23 cellular contexts compared by ENCODE assay signal in the genomic region with DNA sequence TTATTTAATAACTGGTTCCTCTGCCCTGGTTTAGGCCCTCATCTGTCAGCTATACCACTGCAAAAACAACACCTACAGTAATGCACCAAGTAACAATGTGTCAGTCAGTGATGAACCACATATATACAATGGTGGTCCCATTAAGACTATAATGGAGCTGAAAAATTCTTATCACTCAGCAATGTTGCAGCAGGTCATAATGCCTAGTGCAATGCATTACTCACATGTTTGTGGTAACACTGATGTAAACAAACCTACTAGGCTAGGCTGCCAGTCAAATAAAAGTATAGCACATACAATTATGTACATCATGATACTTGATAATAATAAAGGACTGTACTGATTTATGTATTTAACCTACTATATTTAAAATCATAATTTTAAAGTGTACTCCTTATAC. TPM values are rescaled to one million over a fixed set of nuclear protein-coding genes. Genes with fewer than 3 reads are reported as not detected.
DNase-seq lines count a peak whose midpoint lies in the region; ATAC-seq and TF ChIP-seq lines count a peak whose summit lies in the region.
"Had no signal": no experiment of that assay in that cellular context is flagged by ENCODE, and none has a peak within 500 bp of the region (broad histone marks: within the 10 kb centered on the region; RNA-seq: fewer than 3 reads in every experiment).

No MANE protein-coding gene starts in this region.

- H3K27ac Mint-ChIP-seq in activated T-cell treated with anti-CD3 and anti-CD28 coated beads, Interleukin-2, amount 50 U/mL, for 72 hours: peak overlapping the region; percentile 17
- H3K27ac Mint-ChIP-seq in central memory CD8-positive, alpha-beta T cell (ENCODE audit: low read depth): peak overlapping the region; percentile 22
- no peak overlapping the region for H3K27ac Mint-ChIP-seq in endodermal cell

- H3K4ac ChIP-seq in mesenchymal stem cell (ENCODE audit: low read depth in 1 of 2, low read length in 2 of 2): no peak overlapping the region

- H3K14ac ChIP-seq in mesenchymal stem cell (ENCODE audit: low read length in 2 of 2): no peak overlapping the region

- no peak overlapping the region for H2AFZ ChIP-seq in mesenchymal stem cell (ENCODE audit: low read depth, low read length)

- H2BK12ac ChIP-seq in mesenchymal stem cell (ENCODE audit: low read length in 2 of 2): no peak overlapping the region

- no peak overlapping the region for H3K4me3 ChIP-seq in mesenchymal stem cell (ENCODE audit: insufficient read depth in 1 of 2, low read depth in 1 of 2, low read length in 2 of 2)
- no peak overlapping the region for H3K4me3 ChIP-seq in endodermal cell (ENCODE audit: low read length)
- H3K4me3 ChIP-seq: GM12878, MG63, Peyer's patch had no signal

- TF ChIP-seq CTCF in endodermal cell (conservative IDR thresholded peaks at IDR 0.05): no peak

- H2BK15ac ChIP-seq in mesenchymal stem cell (ENCODE audit: low read depth, poor library complexity, severe bottlenecking): no peak overlapping the region

- H3K27me3 ChIP-seq in mesenchymal stem cell (ENCODE audit: control insufficient read depth in 1 of 2, insufficient read depth in 1 of 2, low read length in 2 of 2) (no peaks in the 10 kb centered on the region), endodermal cell (ENCODE audit: control insufficient read depth, insufficient read depth, low read length, poor library complexity, severe bottlenecking) (no peaks in the 10 kb centered on the region)
- H3K27me3 ChIP-seq: MG63, Peyer's patch had no signal

- H3K9ac ChIP-seq in mesenchymal stem cell (ENCODE audit: low read length) (no peak overlapping the region), endodermal cell (ENCODE audit: extremely low read depth, low read length, poor library complexity, severe bottlenecking) (no peak overlapping the region)
- H3K9ac ChIP-seq: KMS-11 had no signal

- H3K27me3 Mint-ChIP-seq in activated T-cell treated with anti-CD3 and anti-CD28 coated beads, Interleukin-2, amount 50 U/mL, for 72 hours (ENCODE audit: low read depth): no peaks in the 10 kb centered on the region
- H3K27me3 Mint-ChIP-seq in central memory CD8-positive, alpha-beta T cell: no peaks in the 10 kb centered on the region
- no peaks in the 10 kb centered on the region for H3K27me3 Mint-ChIP-seq in endodermal cell (ENCODE audit: insufficient read depth)

- H3K4me2 ChIP-seq in mesenchymal stem cell (ENCODE audit: low read length, poor library complexity, severe bottlenecking): no peak overlapping the region
- H3K4me2 ChIP-seq: KMS-11 had no signal

- H4K91ac ChIP-seq in mesenchymal stem cell (ENCODE audit: low read length): no peak overlapping the region

- no peaks in the 10 kb centered on the region for H3K4me1 ChIP-seq in mesenchymal stem cell (ENCODE audit: control insufficient read depth, insufficient read depth, low read depth, low read length)
- no peaks in the 10 kb centered on the region for H3K4me1 ChIP-seq in endodermal cell (ENCODE audit: control insufficient read depth, insufficient read depth, low read length)
- H3K4me1 ChIP-seq: Peyer's patch had no signal

- peaks cover 22% of the 10 kb centered on the region for H3K79me1 ChIP-seq in mesenchymal stem cell (replicated peaks; ENCODE audit: low read length, poor library complexity, severe bottlenecking)

- no peak overlapping the region for H4K8ac ChIP-seq in mesenchymal stem cell (ENCODE audit: low read length)

- H3K4me1 Mint-ChIP-seq in activated T-cell treated with anti-CD3 and anti-CD28 coated beads, Interleukin-2, amount 50 U/mL, for 72 hours (ENCODE audit: low read depth): no peaks in the 10 kb centered on the region
- peaks cover 12% of the 10 kb centered on the region for H3K4me1 Mint-ChIP-seq in central memory CD8-positive, alpha-beta T cell
- H3K4me1 Mint-ChIP-seq in endodermal cell: peaks cover 3% of the 10 kb centered on the region

- no peak for DNase-seq in activated T-cell treated with anti-CD3 and anti-CD28 coated beads, Interleukin-2, amount 50 U/mL, for 72 hours
- DNase-seq in activated T-cell treated with anti-CD3 and anti-CD28 coated beads, Interleukin-2, amount 50 U/mL, for 1 hour: no peak
- DNase-seq in RPMI7951 (ENCODE audit: low read depth): peak; percentile 7
- DNase-seq in central memory CD8-positive, alpha-beta T cell (ENCODE audit: low spot score in 2 of 2): no peak
- peak; percentile 66 for DNase-seq in mesenchymal stem cell
- DNase-seq in iPS-NIHi11 (ENCODE audit: low spot score): no peak
- no peak for DNase-seq in endodermal cell
- DNase-seq: AML-193; COR-L47; MG63; NCI-H1092; NCI-H146; NCI-H2029 treated with DMSO at 0.1 percent for 48 hours; NCI-H510A; NCI-H748 treated with DMSO at 0.1 percent for 48 hours; NK-92 treated with Interleukin-12 subunit alpha and Interleukin-12 subunit beta, amount 100 ng/mL, for 24 hours; Peyer's patch had no signal

- no peak overlapping the region for H2BK5ac ChIP-seq in mesenchymal stem cell (ENCODE audit: low read depth, low read length, poor library complexity, severe bottlenecking)

- H3K36me3 ChIP-seq in mesenchymal stem cell (ENCODE audit: control insufficient read depth in 1 of 2, insufficient read depth in 2 of 2, low read depth in 1 of 2, low read length in 2 of 2) (peaks cover 11 to 83% of the 10 kb centered on the region in 2 experiments), endodermal cell (ENCODE audit: control insufficient read depth, insufficient read depth, low read length) (peaks cover 75% of the 10 kb centered on the region)

- no peak overlapping the region for H3K23ac ChIP-seq in mesenchymal stem cell (ENCODE audit: low read length in 2 of 2)

- H2AK5ac ChIP-seq in mesenchymal stem cell (ENCODE audit: low read length, severe bottlenecking): no peak overlapping the region

- H3K4me3 Mint-ChIP-seq in activated T-cell treated with anti-CD3 and anti-CD28 coated beads, Interleukin-2, amount 50 U/mL, for 72 hours: no peak overlapping the region
- H3K4me3 Mint-ChIP-seq in central memory CD8-positive, alpha-beta T cell: no peak overlapping the region
- H3K4me3 Mint-ChIP-seq in endodermal cell: no peak overlapping the region

- peaks cover 8 to 9% of the 10 kb centered on the region in 2 donors for H3K36me3 Mint-ChIP-seq in activated T-cell treated with anti-CD3 and anti-CD28 coated beads, Interleukin-2, amount 50 U/mL, for 72 hours (ENCODE audit: insufficient read depth in 2 of 2)
- H3K36me3 Mint-ChIP-seq in central memory CD8-positive, alpha-beta T cell (ENCODE audit: insufficient read depth): peaks cover 30% of the 10 kb centered on the region
- H3K36me3 Mint-ChIP-seq in endodermal cell (ENCODE audit: low read depth): peaks cover 50% of the 10 kb centered on the region

- no peak overlapping the region for H2BK120ac ChIP-seq in mesenchymal stem cell (ENCODE audit: low read depth, low read length)

- ATAC-seq in activated T-cell treated with anti-CD3 and anti-CD28 coated beads, Interleukin-2, amount 50 U/mL, for 72 hours (replicated peaks in 1 of 2): no peak
- no peak for ATAC-seq in central memory CD8-positive, alpha-beta T cell (replicated peaks; ENCODE audit: extremely low read depth, poor library complexity, severe bottlenecking)
- ATAC-seq in GM19351 (IDR thresholded peaks at IDR 0.05; ENCODE audit: unreplicated experiment): no peak
- ATAC-seq: GM12878, Right ventricle myocardium inferior had no signal

- no peaks in the 10 kb centered on the region for H3K9me3 Mint-ChIP-seq in activated T-cell treated with anti-CD3 and anti-CD28 coated beads, Interleukin-2, amount 50 U/mL, for 72 hours
- no peaks in the 10 kb centered on the region for H3K9me3 Mint-ChIP-seq in central memory CD8-positive, alpha-beta T cell
- H3K9me3 Mint-ChIP-seq in endodermal cell: no peaks in the 10 kb centered on the region

- H3K27ac ChIP-seq in mesenchymal stem cell (ENCODE audit: low read length, poor library complexity, severe bottlenecking) (no peak overlapping the region), endodermal cell (ENCODE audit: low read depth, low read length) (no peak overlapping the region)
- H3K27ac ChIP-seq: 22Rv1, C4-2B, KMS-11, Peyer's patch had no signal

- H3K9me3 ChIP-seq in mesenchymal stem cell (ENCODE audit: control insufficient read depth, low read length): no peaks in the 10 kb centered on the region
- no peaks in the 10 kb centered on the region for H3K9me3 ChIP-seq in endodermal cell (ENCODE audit: control insufficient read depth, low read length)
- H3K9me3 ChIP-seq: MG63, Peyer's patch had no signal

- H3K18ac ChIP-seq in mesenchymal stem cell (ENCODE audit: low read depth in 1 of 2, low read length in 2 of 2): no peak overlapping the region

RNA-seq across cellular contexts. Expression of a gene that starts 31.3 kb away (rescaled TPM):
- 10 to 100 TPM; 20.7 to 23.2 TPM for total RNA-seq in activated T-cell treated with anti-CD3 and anti-CD28 coated beads, Interleukin-2, amount 50 U/mL, for 72 hours
- total RNA-seq in RPMI7951 (2014; rRNA removed; shearing (Covaris generic)): 34.7 and 40.4 TPM in 2 replicates
- polyA plus RNA-seq in mesenchymal stem cell (2013, experiment 1 of 2): 59.0 TPM
- 60.7 TPM for polyA plus RNA-seq in mesenchymal stem cell (2013, experiment 2 of 2)
- total RNA-seq in endodermal cell: 10 to 100 TPM; 49.7 to 57.0 TPM
- 50.6 TPM for polyA plus RNA-seq in endodermal cell (2013, experiment 1 of 2)
- 50.1 TPM for polyA plus RNA-seq in endodermal cell (2013, experiment 2 of 2)

RNA-seq across cellular contexts. Expression of a gene that starts 31.5 kb away (rescaled TPM):
- total RNA-seq in activated T-cell treated with anti-CD3 and anti-CD28 coated beads, Interleukin-2, amount 50 U/mL, for 72 hours: 10 to 100 TPM; 35.2 to 38.3 TPM
- 47.8 and 66.3 TPM in 2 replicates for total RNA-seq in RPMI7951 (2014; rRNA removed; shearing (Covaris generic))
- 18.7 TPM for polyA plus RNA-seq in mesenchymal stem cell (2013, experiment 1 of 2)
- polyA plus RNA-seq in mesenchymal stem cell (2013, experiment 2 of 2): 17.7 TPM
- 10 to 100 TPM; 48.3 to 62.4 TPM for total RNA-seq in endodermal cell
- 48.7 TPM for polyA plus RNA-seq in endodermal cell (2013, experiment 1 of 2)
- polyA plus RNA-seq in endodermal cell (2013, experiment 2 of 2): 43.6 TPM

Comparison
In these comparisons a context has a peak if more than half of its experiments do, and no peak if none do; other contexts are left out.
1. DNase-seq: peak in RPMI7951 (single experiment) and mesenchymal stem cell (single experiment); none in activated T-cell treated with anti-CD3 and anti-CD28 coated beads, Interleukin-2, amount 50 U/mL, for 72 hours (0 of 2), activated T-cell treated with anti-CD3 and anti-CD28 coated beads, Interleukin-2, amount 50 U/mL, for 1 hour (single experiment), central memory CD8-positive, alpha-beta T cell (0 of 2), iPS-NIHi11 (single experiment) and endodermal cell (single experiment).